12 cellular contexts compared by ENCODE assay signal in genomic region chr20:43492101-43492500, GRCh38. TPM values are rescaled to one million over a fixed set of nuclear protein-coding genes. Genes with fewer than 3 reads are reported as not detected.
DNase-seq lines count a peak whose midpoint lies in the region; ATAC-seq and TF ChIP-seq lines count a peak whose summit lies in the region.
"Had no signal": no experiment of that assay in that cellular context is flagged by ENCODE, and none has a peak within 500 bp of the region (broad histone marks: within the 10 kb centered on the region; RNA-seq: fewer than 3 reads in every experiment).

No MANE protein-coding gene starts in this region.

- H2BK15ac ChIP-seq in IMR-90 (ENCODE audit: low read depth, low read length): no peak overlapping the region

- H3K9ac ChIP-seq in IMR-90 (ENCODE audit: low read depth, low read length): no peak overlapping the region

- H2AK5ac ChIP-seq in IMR-90 (ENCODE audit: low read depth, low read length): no peak overlapping the region

- no peaks in the 10 kb centered on the region for H3K36me3 ChIP-seq in CD4-positive, CD25-positive, alpha-beta regulatory T cell (ENCODE audit: control insufficient read depth, insufficient read depth, low read length)
- H3K36me3 ChIP-seq in IMR-90 (ENCODE audit: control insufficient read depth, insufficient read depth, low read length): no peaks in the 10 kb centered on the region
- H3K36me3 ChIP-seq: adrenal gland had no signal

- CTCF ChIA-PET in IMR-90 (lab: Yijun Ruan, JAX): no interaction called here

- no peak overlapping the region for H3K4me2 ChIP-seq in IMR-90 (ENCODE audit: low read depth, low read length)

- no peak overlapping the region for H3K4me3 Mint-ChIP-seq in CD4-positive, CD25-positive, alpha-beta regulatory T cell
- no peak overlapping the region for H3K4me3 Mint-ChIP-seq in natural killer cell treated with Interleukin-12 subunit alpha and Interleukin-12 subunit beta and Interleukin-15 and Interleukin-18, amount 100 ng/mL, for 72 hours

- dilution Hi-C loops in IMR-90 (cut with HindIII; ENCODE audit: low sequenced_read_pairs, unreplicated experiment): no loop called here

- no peak for TF ChIP-seq POLR2A in IMR-90 (IDR thresholded peaks at IDR 0.05; ENCODE audit: low read depth, low read length)

- no peak overlapping the region for H3K23ac ChIP-seq in IMR-90 (ENCODE audit: low read depth, low read length)

- no peak overlapping the region for H3K4me3 ChIP-seq in CD4-positive, CD25-positive, alpha-beta regulatory T cell (ENCODE audit: low read depth, low read length)
- H3K4me3 ChIP-seq in IMR-90 (ENCODE audit: insufficient read depth, low read depth, low read length): no peak overlapping the region
- H3K4me3 ChIP-seq: adrenal gland had no signal

- TF ChIP-seq CTCF in IMR-90 (conservative IDR thresholded peaks at IDR 0.05; ENCODE audit: low read depth, low read length): no peak

- no peaks in the 10 kb centered on the region for H3K9me1 ChIP-seq in IMR-90 (ENCODE audit: insufficient read depth, low read length)

- WGBS in IMR-90 (ENCODE audit: extremely low coverage in 2 of 2, insufficient read length in 1 of 2), 2 experiments: no CpG with 5 or more reads among the region's 3 CpGs

- H3K14ac ChIP-seq in IMR-90 (replicated peaks; ENCODE audit: low read depth, low read length): no peak overlapping the region

- H2AFZ ChIP-seq in IMR-90 (replicated peaks; ENCODE audit: low read length, poor library complexity): no peak overlapping the region

- no peak overlapping the region for H2BK20ac ChIP-seq in IMR-90 (ENCODE audit: low read depth, low read length)

- BruUV-seq in IMR-90 (replicated peaks; lab: Mats Ljungman, UMichigan): no TSS peak

- no peaks in the 10 kb centered on the region for H3K36me3 Mint-ChIP-seq in CD4-positive, CD25-positive, alpha-beta regulatory T cell
- no peaks in the 10 kb centered on the region for H3K36me3 Mint-ChIP-seq in natural killer cell treated with Interleukin-12 subunit alpha and Interleukin-12 subunit beta and Interleukin-15 and Interleukin-18, amount 100 ng/mL, for 72 hours

- POLR2A ChIA-PET in IMR-90 (lab: Charles Lee; ENCODE audit: unreplicated experiment): no interaction called here

- H3K18ac ChIP-seq in IMR-90 (ENCODE audit: low read depth, low read length): no peak overlapping the region

- H3K4me1 ChIP-seq in CD4-positive, CD25-positive, alpha-beta regulatory T cell (ENCODE audit: control insufficient read depth, insufficient read depth, low read length, poor library complexity, severe bottlenecking): no peaks in the 10 kb centered on the region
- H3K4me1 ChIP-seq in IMR-90 (ENCODE audit: control insufficient read depth, insufficient read depth, low read length): peaks cover 1% of the 10 kb centered on the region; the same call in 1 of the 2 replicates
- H3K4me1 ChIP-seq: adrenal gland had no signal

- peak; percentile 50 to 81 for ATAC-seq in CD4-positive, CD25-positive, alpha-beta regulatory T cell (ENCODE audit: low read depth in 2 of 2)
- ATAC-seq in GM18520 (IDR thresholded peaks at IDR 0.05; ENCODE audit: unreplicated experiment): peak; percentile 74
- ATAC-seq in HG02571 (IDR thresholded peaks at IDR 0.05; ENCODE audit: unreplicated experiment): peak; percentile 58
- ATAC-seq in IMR-90 (ENCODE audit: low read depth): peak; percentile 17; the same call in 1 of the 2 replicates
- no peak for ATAC-seq in natural killer cell treated with Interleukin-12 subunit alpha and Interleukin-12 subunit beta and Interleukin-15 and Interleukin-18, amount 100 ng/mL, for 72 hours

- H3K79me1 ChIP-seq in IMR-90 (ENCODE audit: low read depth in 1 of 2, low read length in 2 of 2): no peaks in the 10 kb centered on the region

- H3K27me3 ChIP-seq in CD4-positive, CD25-positive, alpha-beta regulatory T cell (ENCODE audit: control insufficient read depth, insufficient read depth, low read length): no peaks in the 10 kb centered on the region
- peaks cover 6% of the 10 kb centered on the region for H3K27me3 ChIP-seq in IMR-90 (ENCODE audit: control insufficient read depth, insufficient read depth, low read length)
- H3K27me3 ChIP-seq: adrenal gland had no signal

- H4K91ac ChIP-seq in IMR-90 (ENCODE audit: insufficient read depth, low read depth, low read length): no peak overlapping the region

- peaks cover 4% of the 10 kb centered on the region for H3K27me3 Mint-ChIP-seq in CD4-positive, CD25-positive, alpha-beta regulatory T cell
- H3K27me3 Mint-ChIP-seq in natural killer cell treated with Interleukin-12 subunit alpha and Interleukin-12 subunit beta and Interleukin-15 and Interleukin-18, amount 100 ng/mL, for 72 hours: peaks cover 0 to 9% of the 10 kb centered on the region in 2 donors

- no peak overlapping the region for H4K5ac ChIP-seq in IMR-90 (ENCODE audit: low read depth, low read length)

- DNase-seq in CD4-positive, CD25-positive, alpha-beta regulatory T cell: peak in 1 of 3 donors; percentile 70
- DNase-seq in IMR-90 (peak; percentile 17), caudate nucleus (lab: John Stamatoyannopoulos, UW) (no peak), NCI-H2196 treated with DMSO at 0.1 percent for 48 hours (lab: John Stamatoyannopoulos, UW; ENCODE audit: unreplicated experiment) (no peak)
- no peak for DNase-seq in stimulated activated naive CD4-positive, alpha-beta T cell (lab: John Stamatoyannopoulos, UW)
- DNase-seq in natural killer cell treated with Interleukin-12 subunit alpha and Interleukin-12 subunit beta and Interleukin-15 and Interleukin-18, amount 100 ng/mL, for 72 hours (ENCODE audit: low spot score): no peak
- DNase-seq: adrenal gland; effector CD8-positive, alpha-beta T cell; hippocampal formation; NCI-H2081 had no signal

- no peak overlapping the region for H3K4ac ChIP-seq in IMR-90 (ENCODE audit: low read depth, low read length)

- no peak overlapping the region for H2BK5ac ChIP-seq in IMR-90 (ENCODE audit: low read depth, low read length, poor library complexity, severe bottlenecking)

- H3K4me1 Mint-ChIP-seq in CD4-positive, CD25-positive, alpha-beta regulatory T cell: peaks cover 0 to 8% (median 0%) of the 10 kb centered on the region in 4 donors
- no peaks in the 10 kb centered on the region for H3K4me1 Mint-ChIP-seq in natural killer cell treated with Interleukin-12 subunit alpha and Interleukin-12 subunit beta and Interleukin-15 and Interleukin-18, amount 100 ng/mL, for 72 hours (ENCODE audit: low read depth in 2 of 2)

- no peak overlapping the region for H3K27ac ChIP-seq in CD4-positive, CD25-positive, alpha-beta regulatory T cell (ENCODE audit: insufficient read depth, low read length, poor library complexity, severe bottlenecking)
- no peak overlapping the region for H3K27ac ChIP-seq in IMR-90 (ENCODE audit: insufficient read depth, low read length)
- no peak overlapping the region for H3K27ac ChIP-seq in caudate nucleus (ENCODE audit: low read depth, low read length)
- H3K27ac ChIP-seq: adrenal gland had no signal

- peaks cover under 1 to 16% (median 6%) of the 10 kb centered on the region in 7 donors for H3K9me3 Mint-ChIP-seq in CD4-positive, CD25-positive, alpha-beta regulatory T cell
- no peaks in the 10 kb centered on the region for H3K9me3 Mint-ChIP-seq in natural killer cell treated with Interleukin-12 subunit alpha and Interleukin-12 subunit beta and Interleukin-15 and Interleukin-18, amount 100 ng/mL, for 72 hours

- in situ Hi-C loops in IMR-90 (cut with MboI; ENCODE audit: low sequenced_read_pairs): no loop called here

- intact Hi-C loops in IMR-90 (cut with micrococcal nuclease): no loop called here

- no peak overlapping the region; the same call in 1 of the 2 replicates for H2BK120ac ChIP-seq in IMR-90 (ENCODE audit: low read depth, low read length)

- H3K27ac Mint-ChIP-seq in CD4-positive, CD25-positive, alpha-beta regulatory T cell: peak overlapping the region in 1 of 3 donors; percentile 32
- no peak overlapping the region for H3K27ac Mint-ChIP-seq in natural killer cell treated with Interleukin-12 subunit alpha and Interleukin-12 subunit beta and Interleukin-15 and Interleukin-18, amount 100 ng/mL, for 72 hours

- H3K9me3 ChIP-seq in CD4-positive, CD25-positive, alpha-beta regulatory T cell (ENCODE audit: control insufficient read depth in 2 of 2, low read length in 2 of 2): peaks cover 0 to 2% of the 10 kb centered on the region in 2 experiments
- H3K9me3 ChIP-seq in IMR-90 (ENCODE audit: control insufficient read depth, insufficient read depth, low read length): no peaks in the 10 kb centered on the region; the same call in 1 of the 2 replicates
- H3K9me3 ChIP-seq: adrenal gland had no signal

- TF ChIP-seq RAD21 in IMR-90 (IDR thresholded peaks at IDR 0.05; ENCODE audit: low read length): no peak

- no peak overlapping the region for H2AK9ac ChIP-seq in IMR-90 (replicated peaks; ENCODE audit: low read depth, low read length, poor library complexity)

- H4K8ac ChIP-seq in IMR-90 (ENCODE audit: low read depth in 2 of 2, low read length in 2 of 2): no peak overlapping the region; a peak in 1 of 4 replicates

- H3K56ac ChIP-seq in IMR-90 (ENCODE audit: extremely low read depth, insufficient read depth, low read length): no peak overlapping the region

- no peaks in the 10 kb centered on the region for H4K20me1 ChIP-seq in IMR-90 (ENCODE audit: insufficient read depth, low read length)

RNA-seq across cellular contexts. Expression of gene L3MBTL1, which starts 15.4 kb away (rescaled TPM):
- 17.2 TPM for total RNA-seq in CD4-positive, CD25-positive, alpha-beta regulatory T cell
- polyA plus RNA-seq in CD4-positive, CD25-positive, alpha-beta regulatory T cell: 1 to 10 TPM; 1.0 to 2.8 (median 1.5) TPM
- 1.7 and 2.2 TPM in 2 replicates for total RNA-seq in IMR-90 (2012; rRNA removed)
- 4.3 and 4.5 TPM in 2 replicates for polyA plus RNA-seq in IMR-90 (2012; rRNA removed)
- 1.1 TPM in 2 replicates for polyA plus RNA-seq in IMR-90 (2012; cell fraction: cytosol; rRNA removed)
- polyA plus RNA-seq in IMR-90 (2012; cell fraction: nucleus; rRNA removed; ENCODE audit: low replicate concordance): 38.8 and 40.5 TPM in 2 replicates
- 10 to 100 TPM in 1 of 2 donors, 1 to 10 TPM in 1; 7.0 to 12.9 TPM for total RNA-seq in natural killer cell treated with Interleukin-12 subunit alpha and Interleukin-12 subunit beta and Interleukin-15 and Interleukin-18, amount 100 ng/mL, for 72 hours

RNA-seq across cellular contexts. Expression of gene SRSF6, which starts 34.4 kb away (rescaled TPM):
- 269 TPM for total RNA-seq in CD4-positive, CD25-positive, alpha-beta regulatory T cell
- 10 to 100 TPM; 41.0 to 59.3 (median 51.6) TPM for polyA plus RNA-seq in CD4-positive, CD25-positive, alpha-beta regulatory T cell
- total RNA-seq in IMR-90 (2012; rRNA removed): 72.4 and 74.2 TPM in 2 replicates
- 116 and 134 TPM in 2 replicates for polyA plus RNA-seq in IMR-90 (2012; rRNA removed)
- 27.8 and 48.5 TPM in 2 replicates for polyA plus RNA-seq in IMR-90 (2012; cell fraction: cytosol; rRNA removed)
- 79.1 and 499 TPM in 2 replicates for polyA plus RNA-seq in IMR-90 (2012; cell fraction: nucleus; rRNA removed; ENCODE audit: low replicate concordance)
- total RNA-seq in natural killer cell treated with Interleukin-12 subunit alpha and Interleukin-12 subunit beta and Interleukin-15 and Interleukin-18, amount 100 ng/mL, for 72 hours: 100 to 1,000 TPM; 153 to 164 TPM

Comparison
In these comparisons a context has a peak if more than half of its experiments do, and no peak if none do; other contexts are left out.
1. ATAC-seq: peak in CD4-positive, CD25-positive, alpha-beta regulatory T cell (2 of 2), GM18520 (single experiment), HG02571 (single experiment) and IMR-90 (single experiment); none in natural killer cell treated with Interleukin-12 subunit alpha and Interleukin-12 subunit beta and Interleukin-15 and Interleukin-18, amount 100 ng/mL, for 72 hours (0 of 2).